In genomic region chr11:120545813-120546212, GRCh38 we compare ENCODE assay signal across 19 cellular contexts. TPM values are rescaled to one million over a fixed set of nuclear protein-coding genes. Genes with fewer than 3 reads are reported as not detected.
DNase-seq lines count a peak whose midpoint lies in the region; ATAC-seq, FAIRE-seq and TF ChIP-seq lines count a peak whose summit lies in the region.
"Had no signal": no experiment of that assay in that cellular context is flagged by ENCODE, and none has a peak within 500 bp of the region (broad histone marks: within the 10 kb centered on the region; RNA-seq: fewer than 3 reads in every experiment).

No MANE protein-coding gene starts in this region.

- TF ChIP-seq POLR2A in NB4 (IDR thresholded peaks at IDR 0.05; ENCODE audit: extremely low read depth, insufficient read length) (no peak), sigmoid colon (IDR thresholded peaks at IDR 0.05) (no peak)

- H3K27ac ChIP-seq in astrocyte (ENCODE audit: low read depth, low read length) (no peak overlapping the region), ascending aorta (no peak overlapping the region), A673 (ENCODE audit: low read depth, low read length, poor library complexity, severe bottlenecking) (no peak overlapping the region), sigmoid colon (no peak overlapping the region)

- no peak overlapping the region for H2AFZ ChIP-seq in astrocyte (ENCODE audit: low read depth, low read length)

- TF ChIP-seq CTCF in NB4 (IDR thresholded peaks at IDR 0.05; ENCODE audit: low read depth, low read length) (no peak), astrocyte (IDR thresholded peaks at IDR 0.05; ENCODE audit: insufficient read depth, low read depth, low read length) (no peak), ascending aorta (IDR thresholded peaks at IDR 0.05) (no peak), A673 (conservative IDR thresholded peaks at IDR 0.05; ENCODE audit: low read depth, low read length) (no peak), sigmoid colon (IDR thresholded peaks at IDR 0.05) (no peak)

- CTCF ChIA-PET in A673 (lab: Charles Lee): no interaction called here

- H3K4me1 ChIP-seq in astrocyte (ENCODE audit: insufficient read depth, low read length): peaks cover 28% of the 10 kb centered on the region
- H3K4me1 ChIP-seq in ascending aorta: peaks cover 4 to 15% of the 10 kb centered on the region in 2 donors
- H3K4me1 ChIP-seq in A673 (ENCODE audit: insufficient read depth, low read length, poor library complexity, severe bottlenecking): peaks cover 6% of the 10 kb centered on the region
- H3K4me1 ChIP-seq in sigmoid colon: peaks cover 0 to 29% (median 22%) of the 10 kb centered on the region in 4 donors

- no peaks in the 10 kb centered on the region for H3K9me3 Mint-ChIP-seq in astrocyte (ENCODE audit: unreplicated experiment)
- H3K9me3 Mint-ChIP-seq in stimulated activated memory B cell treated with anti-CD40 and anti-IgM and Interleukin-4, amounts not matched to agents 10 μg/mL and 1 μg/mL and 100 μg/mL, for 72 hours: peaks cover 5% of the 10 kb centered on the region
- H3K9me3 Mint-ChIP-seq: H9 had no signal

- ATAC-seq in stimulated activated memory B cell treated with anti-CD40 and anti-IgM and Interleukin-4, amounts not matched to agents 10 μg/mL and 1 μg/mL and 100 μg/mL, for 72 hours: peak; percentile 83

- no peaks in the 10 kb centered on the region for H3K36me3 ChIP-seq in astrocyte (ENCODE audit: insufficient read depth, low read length)
- no peaks in the 10 kb centered on the region for H3K36me3 ChIP-seq in ascending aorta
- H3K36me3 ChIP-seq in A673 (ENCODE audit: insufficient read depth, low read length, poor library complexity, severe bottlenecking): no peaks in the 10 kb centered on the region
- H3K36me3 ChIP-seq in sigmoid colon: no peaks in the 10 kb centered on the region

- WGBS in sigmoid colon, 2 donors: 44 to 62% methylated on average over 7 of the region's 7 CpGs

- H3K4me3 Mint-ChIP-seq in astrocyte (ENCODE audit: unreplicated experiment): no peak overlapping the region
- H3K4me3 Mint-ChIP-seq in stimulated activated memory B cell treated with anti-CD40 and anti-IgM and Interleukin-4, amounts not matched to agents 10 μg/mL and 1 μg/mL and 100 μg/mL, for 72 hours: no peak overlapping the region
- H3K4me3 Mint-ChIP-seq: H9 had no signal

- H3K27me3 ChIP-seq in astrocyte (ENCODE audit: insufficient read depth, low read length) (no peaks in the 10 kb centered on the region), ascending aorta (no peaks in the 10 kb centered on the region), A673 (replicated peaks; ENCODE audit: insufficient read depth, low read depth, low read length, poor library complexity) (no peaks in the 10 kb centered on the region), sigmoid colon (no peaks in the 10 kb centered on the region)

- H3K27ac Mint-ChIP-seq in astrocyte (ENCODE audit: unreplicated experiment): peak overlapping the region; percentile 87
- peak overlapping the region; percentile 30 for H3K27ac Mint-ChIP-seq in stimulated activated memory B cell treated with anti-CD40 and anti-IgM and Interleukin-4, amounts not matched to agents 10 μg/mL and 1 μg/mL and 100 μg/mL, for 72 hours
- H3K27ac Mint-ChIP-seq: H9 had no signal

- H3K36me3 Mint-ChIP-seq in astrocyte (ENCODE audit: low read depth, unreplicated experiment): no peaks in the 10 kb centered on the region
- no peaks in the 10 kb centered on the region for H3K36me3 Mint-ChIP-seq in stimulated activated memory B cell treated with anti-CD40 and anti-IgM and Interleukin-4, amounts not matched to agents 10 μg/mL and 1 μg/mL and 100 μg/mL, for 72 hours

- no TSS peak for BruUV-seq in A673 (replicated peaks; lab: Mats Ljungman, UMichigan)

- POLR2A ChIA-PET in A673 (lab: Charles Lee; ENCODE audit: low non-redundant PET): no interaction called here

- H3K27me3 Mint-ChIP-seq in astrocyte (ENCODE audit: low read depth, unreplicated experiment): no peaks in the 10 kb centered on the region
- peaks cover 21% of the 10 kb centered on the region for H3K27me3 Mint-ChIP-seq in stimulated activated memory B cell treated with anti-CD40 and anti-IgM and Interleukin-4, amounts not matched to agents 10 μg/mL and 1 μg/mL and 100 μg/mL, for 72 hours

- no peak for TF ChIP-seq EP300 in sigmoid colon (IDR thresholded peaks at IDR 0.05)

- no peak overlapping the region for H3K4me3 ChIP-seq in NB4 (ENCODE audit: low read depth, low read length)
- H3K4me3 ChIP-seq in astrocyte (ENCODE audit: insufficient read depth, low read depth, low read length): no peak overlapping the region
- no peak overlapping the region for H3K4me3 ChIP-seq in ascending aorta
- H3K4me3 ChIP-seq in A673 (ENCODE audit: low read depth, low read length, poor library complexity, severe bottlenecking): no peak overlapping the region
- no peak overlapping the region for H3K4me3 ChIP-seq in sigmoid colon

- DNase-seq in CMK (ENCODE audit: low read depth): peak; percentile 83
- peak; percentile 34 for DNase-seq in NB4 (ENCODE audit: low read depth)
- DNase-seq in astrocyte (ENCODE audit: low read depth): no peak
- no peak for DNase-seq in Ammon's horn (ENCODE audit: low spot score)
- DNase-seq in ascending aorta (ENCODE audit: low spot score in 2 of 2): no peak
- no peak for DNase-seq in A673 (ENCODE audit: low spot score)
- DNase-seq in sigmoid colon: no peak
- DNase-seq: C1 segment of cervical spinal cord, DMS153, Karpas-422, MM.1S, NCI-H1930, NCI-H2171, NCI-H510A, SIG-M5 had no signal

- intact Hi-C loops in ascending aorta (cut with DNase I) (no loop called here), A673 (cut with micrococcal nuclease; ENCODE audit: unreplicated experiment) (no loop called here), sigmoid colon (cut with DNase I) (no loop called here)

- no peaks in the 10 kb centered on the region for H3K79me2 ChIP-seq in astrocyte (ENCODE audit: insufficient read depth, low read length)

- FAIRE-seq in astrocyte (lab: Jason Lieb, UNC): no peak
- FAIRE-seq: GM18507, HepG2 had no signal

- H3K4me2 ChIP-seq in astrocyte (ENCODE audit: low read length): no peak overlapping the region

- peaks cover 51% of the 10 kb centered on the region for H3K4me1 Mint-ChIP-seq in astrocyte (ENCODE audit: low read depth, unreplicated experiment)
- peaks cover 23% of the 10 kb centered on the region for H3K4me1 Mint-ChIP-seq in stimulated activated memory B cell treated with anti-CD40 and anti-IgM and Interleukin-4, amounts not matched to agents 10 μg/mL and 1 μg/mL and 100 μg/mL, for 72 hours

- H4K20me1 ChIP-seq in astrocyte (ENCODE audit: insufficient read depth, low read length): no peaks in the 10 kb centered on the region

- no peak overlapping the region for H3K9ac ChIP-seq in astrocyte (ENCODE audit: low read length)

- no peaks in the 10 kb centered on the region for H3K9me3 ChIP-seq in astrocyte (ENCODE audit: insufficient read depth, low read depth, low read length)
- peaks cover 0 to 9% of the 10 kb centered on the region in 2 donors for H3K9me3 ChIP-seq in ascending aorta
- H3K9me3 ChIP-seq in A673 (ENCODE audit: low read depth, low read length, poor library complexity, severe bottlenecking): no peaks in the 10 kb centered on the region
- no peaks in the 10 kb centered on the region for H3K9me3 ChIP-seq in sigmoid colon

RNA-seq across cellular contexts. Expression of gene GRIK4, which starts 34.3 kb away (rescaled TPM):
- total RNA-seq in astrocyte (2.2 and 3.9 TPM in 2 replicates), ascending aorta (not detected), A673 (2021) (not detected in 2 replicates), sigmoid colon (under 1 TPM in 2 of 4 donors, not detected in 2; 0.27 to 0.36 TPM)
- under 1 TPM in 1 of 3 donors, not detected in 2; 0.10 TPM for polyA plus RNA-seq in sigmoid colon

Comparison
In these comparisons a context has a peak if more than half of its experiments do, and no peak if none do; other contexts are left out.
1. DNase-seq: peak in CMK (single experiment) and NB4 (single experiment); none in astrocyte (single experiment), Ammon's horn (single experiment), ascending aorta (0 of 2), A673 (single experiment) and sigmoid colon (single experiment).